ENCODE assay signal across 8 cellular contexts in genomic region chr11:68881320-68881719, GRCh38.
"Had no signal": no experiment of that assay in that cellular context is flagged by ENCODE, and none has a peak within 500 bp of the region (broad histone marks: within the 10 kb centered on the region; RNA-seq: fewer than 3 reads in every experiment).

No MANE protein-coding gene starts in this region.

- DNase-seq: GM23248, GOT3, H7, HFFc6, KBM-7 had no signal

- H3K4me1 Mint-ChIP-seq: IgD-negative memory B cell had no signal

- H3K4me3 Mint-ChIP-seq: HFFc6 had no signal

- H3K9me3 Mint-ChIP-seq: HFFc6, IgD-negative memory B cell had no signal

- ATAC-seq: HCT116, HepG2 had no signal

- H3K27me3 Mint-ChIP-seq: IgD-negative memory B cell had no signal

- H3K27ac Mint-ChIP-seq: HFFc6, IgD-negative memory B cell had no signal
